ENCODE assay signal across 7 cellular contexts in the genomic region with DNA sequence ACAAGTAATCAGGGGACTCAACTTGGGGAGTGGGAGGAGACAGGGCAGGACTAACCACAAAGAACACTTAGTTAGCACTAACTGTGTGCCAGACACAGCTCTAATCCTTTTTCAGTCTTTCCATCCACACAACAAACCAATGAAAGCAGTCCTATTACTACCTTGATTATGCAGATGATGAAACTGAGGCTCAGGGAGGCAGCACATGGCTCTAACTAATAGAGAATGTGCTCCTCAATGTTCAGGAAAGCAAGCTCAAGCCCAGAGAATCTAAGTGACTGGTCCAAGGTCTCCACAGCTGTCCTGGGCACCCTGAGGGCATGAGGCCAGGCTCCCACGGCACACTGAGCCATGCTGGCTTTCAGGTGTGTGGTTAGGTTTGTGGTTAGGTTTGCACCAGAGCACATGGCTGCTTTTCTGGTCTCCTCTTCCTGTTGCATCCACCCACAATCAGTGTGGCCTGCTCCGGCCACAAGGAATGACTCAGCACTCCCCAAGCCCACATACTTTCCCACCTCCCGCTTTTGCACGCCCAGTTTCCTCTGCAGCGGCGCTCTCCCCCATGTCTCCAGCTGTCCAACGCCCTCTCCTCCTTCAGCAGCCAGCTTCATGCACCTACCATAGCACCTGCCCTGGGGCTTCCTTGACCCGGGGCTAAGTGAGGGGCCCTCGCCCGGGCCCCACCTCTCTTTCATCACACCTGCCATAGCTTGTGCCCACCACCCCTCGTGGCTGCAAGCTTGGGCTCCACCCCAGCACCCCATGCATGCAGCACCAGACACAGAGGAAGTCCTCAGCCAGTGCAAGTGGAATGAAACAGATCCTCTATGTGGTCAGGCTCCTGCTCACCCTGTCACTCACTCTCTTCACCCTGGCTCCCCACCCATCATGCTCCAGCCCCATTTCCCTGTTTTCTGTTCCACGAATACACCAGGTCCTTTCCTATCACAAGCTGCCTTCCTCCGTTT.
DNase-seq lines count a peak whose midpoint lies in the region; ATAC-seq and TF ChIP-seq lines count a peak whose summit lies in the region.

No MANE protein-coding gene starts in this region.

- ATAC-seq in GM18517 (IDR thresholded peaks at IDR 0.05; ENCODE audit: unreplicated experiment), result peak; percentile 89
- peak; percentile 89 for ATAC-seq in GM21825 (IDR thresholded peaks at IDR 0.05; ENCODE audit: unreplicated experiment)
- ATAC-seq in activated naive CD8-positive, alpha-beta T cell treated with anti-CD3 and anti-CD28 coated beads, Interleukin-2, amount 50 U/mL, for 24 hours, result peak; percentile 73
- ATAC-seq in heart left ventricle, result no peak
- no peak for ATAC-seq in omental fat pad (ENCODE audit: low FRiP score)

- no peak for TF ChIP-seq POLR2A in heart left ventricle (IDR thresholded peaks at IDR 0.05)

- H3K27ac Mint-ChIP-seq in activated naive CD8-positive, alpha-beta T cell treated with anti-CD3 and anti-CD28 coated beads, Interleukin-2, amount 50 U/mL, for 24 hours, result peak overlapping the region; percentile 83

- no peaks in the 10 kb centered on the region for H3K36me3 ChIP-seq in heart left ventricle

- peaks cover 0 to 22% (median 0%) of the 10 kb centered on the region in 9 donors for H3K27me3 ChIP-seq in heart left ventricle

- H3K4me3 ChIP-seq in Jurkat, Clone E6-1 (ENCODE audit: low read length), result no peak overlapping the region
- H3K4me3 ChIP-seq in heart left ventricle, result no peak overlapping the region

- peaks cover 0 to 11% (median 0%) of the 10 kb centered on the region in 12 donors for H3K4me1 ChIP-seq in heart left ventricle

- peaks cover 5% of the 10 kb centered on the region for H3K9me3 Mint-ChIP-seq in activated naive CD8-positive, alpha-beta T cell treated with anti-CD3 and anti-CD28 coated beads, Interleukin-2, amount 50 U/mL, for 24 hours

- H3K27me3 Mint-ChIP-seq in activated naive CD8-positive, alpha-beta T cell treated with anti-CD3 and anti-CD28 coated beads, Interleukin-2, amount 50 U/mL, for 24 hours, result peaks cover 55% of the 10 kb centered on the region

- no peaks in the 10 kb centered on the region for H3K36me3 Mint-ChIP-seq in activated naive CD8-positive, alpha-beta T cell treated with anti-CD3 and anti-CD28 coated beads, Interleukin-2, amount 50 U/mL, for 24 hours (ENCODE audit: low read depth)

- 56 to 69% (median 67%) methylated on average over 13 of the region's 13 CpGs for WGBS in heart left ventricle, 4 donors

- TF ChIP-seq CTCF in heart left ventricle (IDR thresholded peaks at IDR 0.05) (no peak), omental fat pad (IDR thresholded peaks at IDR 0.05) (no peak)

- intact Hi-C loops in heart left ventricle (cut with DNase I), result no loop called here

- H3K4me3 Mint-ChIP-seq in activated naive CD8-positive, alpha-beta T cell treated with anti-CD3 and anti-CD28 coated beads, Interleukin-2, amount 50 U/mL, for 24 hours, result peak overlapping the region; percentile 39

- peak; percentile 69 for DNase-seq in Jurkat, Clone E6-1 (ENCODE audit: low read depth, low spot score)
- DNase-seq in activated naive CD8-positive, alpha-beta T cell treated with anti-CD3 and anti-CD28 coated beads, Interleukin-2, amount 50 U/mL, for 24 hours, result peak; percentile 50
- peak; percentile 16 to 27 for DNase-seq in stimulated activated CD8-positive, alpha-beta memory T cell treated with anti-CD3 and anti-CD28 coated beads, Interleukin-2, amount 100 ng/mL, for 48 hours (ENCODE audit: low read depth in 2 of 2)
- DNase-seq in heart left ventricle (no peak), omental fat pad (ENCODE audit: low spot score) (no peak)

- no peak overlapping the region for H3K27ac ChIP-seq in heart left ventricle

- H3K4me1 Mint-ChIP-seq in activated naive CD8-positive, alpha-beta T cell treated with anti-CD3 and anti-CD28 coated beads, Interleukin-2, amount 50 U/mL, for 24 hours, result peaks cover 18% of the 10 kb centered on the region

- H3K9me3 ChIP-seq in heart left ventricle, result no peaks in the 10 kb centered on the region

Comparison
In these comparisons a context has a peak if more than half of its experiments do, and no peak if none do; other contexts are left out.
1. ATAC-seq: peak in GM18517 (single experiment), GM21825 (single experiment) and activated naive CD8-positive, alpha-beta T cell treated with anti-CD3 and anti-CD28 coated beads, Interleukin-2, amount 50 U/mL, for 24 hours (single experiment); none in heart left ventricle (0 of 4) and omental fat pad (single experiment).
2. DNase-seq: peak in Jurkat, Clone E6-1 (single experiment), activated naive CD8-positive, alpha-beta T cell treated with anti-CD3 and anti-CD28 coated beads, Interleukin-2, amount 50 U/mL, for 24 hours (single experiment) and stimulated activated CD8-positive, alpha-beta memory T cell treated with anti-CD3 and anti-CD28 coated beads, Interleukin-2, amount 100 ng/mL, for 48 hours (2 of 2); none in heart left ventricle (0 of 5) and omental fat pad (single experiment).